ENCODE assay signal across 1 cellular context in the genomic region with DNA sequence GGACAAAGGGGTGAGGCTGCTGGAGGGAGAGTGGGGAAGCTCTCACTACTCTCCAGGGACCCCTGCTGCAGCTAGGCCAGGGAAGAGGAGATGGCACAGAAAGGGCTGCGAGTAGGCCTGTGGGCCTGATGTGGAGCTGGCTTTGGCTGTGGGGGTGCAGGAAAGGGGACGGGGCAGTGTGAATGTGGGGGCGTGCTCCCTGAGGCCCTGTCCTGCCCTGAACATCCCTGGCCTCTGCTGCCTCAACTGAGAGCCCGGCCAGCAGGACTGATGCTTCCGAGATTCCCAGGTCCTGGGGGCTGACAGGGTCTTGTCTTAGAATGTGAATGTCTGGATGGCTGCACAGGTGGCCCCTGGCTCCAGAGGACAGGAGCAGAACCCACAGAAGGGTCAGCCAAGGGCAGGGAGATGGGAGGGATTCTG.
TF ChIP-seq lines count a peak whose summit lies in the region.

No MANE protein-coding gene starts in this region.

TF ChIP-seq in neural cell, 6 proteins besides CTCF, POLR2A, EP300 and RAD21:
- TF ChIP-seq, protein P1, sequence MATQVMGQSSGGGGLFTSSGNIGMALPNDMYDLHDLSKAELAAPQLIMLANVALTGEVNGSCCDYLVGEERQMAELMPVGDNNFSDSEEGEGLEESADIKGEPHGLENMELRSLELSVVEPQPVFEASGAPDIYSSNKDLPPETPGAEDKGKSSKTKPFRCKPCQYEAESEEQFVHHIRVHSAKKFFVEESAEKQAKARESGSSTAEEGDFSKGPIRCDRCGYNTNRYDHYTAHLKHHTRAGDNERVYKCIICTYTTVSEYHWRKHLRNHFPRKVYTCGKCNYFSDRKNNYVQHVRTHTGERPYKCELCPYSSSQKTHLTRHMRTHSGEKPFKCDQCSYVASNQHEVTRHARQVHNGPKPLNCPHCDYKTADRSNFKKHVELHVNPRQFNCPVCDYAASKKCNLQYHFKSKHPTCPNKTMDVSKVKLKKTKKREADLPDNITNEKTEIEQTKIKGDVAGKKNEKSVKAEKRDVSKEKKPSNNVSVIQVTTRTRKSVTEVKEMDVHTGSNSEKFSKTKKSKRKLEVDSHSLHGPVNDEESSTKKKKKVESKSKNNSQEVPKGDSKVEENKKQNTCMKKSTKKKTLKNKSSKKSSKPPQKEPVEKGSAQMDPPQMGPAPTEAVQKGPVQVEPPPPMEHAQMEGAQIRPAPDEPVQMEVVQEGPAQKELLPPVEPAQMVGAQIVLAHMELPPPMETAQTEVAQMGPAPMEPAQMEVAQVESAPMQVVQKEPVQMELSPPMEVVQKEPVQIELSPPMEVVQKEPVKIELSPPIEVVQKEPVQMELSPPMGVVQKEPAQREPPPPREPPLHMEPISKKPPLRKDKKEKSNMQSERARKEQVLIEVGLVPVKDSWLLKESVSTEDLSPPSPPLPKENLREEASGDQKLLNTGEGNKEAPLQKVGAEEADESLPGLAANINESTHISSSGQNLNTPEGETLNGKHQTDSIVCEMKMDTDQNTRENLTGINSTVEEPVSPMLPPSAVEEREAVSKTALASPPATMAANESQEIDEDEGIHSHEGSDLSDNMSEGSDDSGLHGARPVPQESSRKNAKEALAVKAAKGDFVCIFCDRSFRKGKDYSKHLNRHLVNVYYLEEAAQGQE (IDR thresholded peaks at IDR 0.05; ENCODE audit: borderline replicate concordance) = no peak
- TF ChIP-seq TAF1 (IDR thresholded peaks at IDR 0.05; ENCODE audit: low read depth) = no peak
- TF ChIP-seq EZH2 (IDR thresholded peaks at IDR 0.05; ENCODE audit: borderline replicate concordance, insufficient read depth, low read length, poor library complexity, severe bottlenecking) = no peak
- no peak for TF ChIP-seq SMC3 (conservative IDR thresholded peaks at IDR 0.05; ENCODE audit: poor library complexity)
- no peak for TF ChIP-seq POLR2AphosphoS5 (IDR thresholded peaks at IDR 0.05)
- TF ChIP-seq MXI1 (conservative IDR thresholded peaks at IDR 0.05; ENCODE audit: poor library complexity, severe bottlenecking) = no peak
TF ChIP-seq in neural cell: peak in this region for 0.
